ENCODE assay signal across 9 cellular contexts in the genomic region with DNA sequence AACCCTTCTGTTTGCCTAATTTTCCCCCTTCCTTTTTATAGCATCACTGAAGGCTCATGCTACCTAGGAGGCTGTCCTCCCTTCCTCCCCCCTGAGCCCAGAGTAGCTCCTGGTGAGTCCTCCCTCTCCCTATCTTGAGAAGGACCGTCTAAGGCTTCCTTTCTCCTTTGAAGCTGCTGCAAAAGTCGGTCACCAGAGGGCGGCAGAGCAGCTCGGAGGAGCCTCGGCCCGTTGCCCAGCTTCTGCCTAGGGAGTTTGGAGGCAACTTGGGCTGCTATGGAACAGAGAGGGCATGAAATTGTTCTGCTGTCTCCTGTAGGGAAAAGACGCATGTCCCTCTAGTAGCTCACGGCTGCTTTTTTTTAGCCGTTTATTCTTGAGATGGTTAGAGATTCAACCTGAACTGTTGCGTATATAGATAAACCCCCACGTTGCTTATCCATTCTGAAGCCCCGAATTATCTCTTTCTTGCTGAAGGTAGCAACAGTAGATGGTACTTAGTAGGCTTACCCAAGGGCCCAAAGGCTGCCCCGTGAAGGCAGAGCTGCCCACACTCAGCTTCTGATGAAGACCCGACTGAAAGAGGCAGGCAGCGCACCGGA. TPM values are rescaled to one million over a fixed set of nuclear protein-coding genes. Genes with fewer than 3 reads are reported as not detected.
DNase-seq lines count a peak whose midpoint lies in the region; ATAC-seq and TF ChIP-seq lines count a peak whose summit lies in the region.
"Had no signal": no experiment of that assay in that cellular context is flagged by ENCODE, and none has a peak within 500 bp of the region (broad histone marks: within the 10 kb centered on the region; RNA-seq: fewer than 3 reads in every experiment).

No MANE protein-coding gene starts in this region.

- H3K27ac ChIP-seq in SJCRH30 (no peak overlapping the region), parathyroid adenoma (no peak overlapping the region), vagina (no peak overlapping the region)

- H3K9me3 ChIP-seq in SJCRH30 (replicated peaks) (no peaks in the 10 kb centered on the region), parathyroid adenoma (ENCODE audit: control insufficient read depth, low read length) (no peaks in the 10 kb centered on the region), vagina (no peaks in the 10 kb centered on the region)

- no peak overlapping the region for H3K4me2 ChIP-seq in parathyroid adenoma (ENCODE audit: low read length)

- H3K36me3 ChIP-seq in SJCRH30 (peaks cover 37% of the 10 kb centered on the region), parathyroid adenoma (ENCODE audit: control insufficient read depth, insufficient read depth, low read length) (no peaks in the 10 kb centered on the region), vagina (no peaks in the 10 kb centered on the region)

- TF ChIP-seq POLR2A in vagina (IDR thresholded peaks at IDR 0.05) = no peak

- TF ChIP-seq CTCF in parathyroid adenoma (IDR thresholded peaks at IDR 0.05) (peak; percentile 93), vagina (IDR thresholded peaks at IDR 0.05) (peak; percentile 51 to 61 (median 56))

- in situ Hi-C loops in KBM-7 (cut with MboI; ENCODE audit: low pct_unique_long_range_greater_than_20kb, low sequenced_read_pairs) = no loop called here

- H3K4me1 ChIP-seq in SJCRH30 (peaks cover 4% of the 10 kb centered on the region), parathyroid adenoma (peaks cover 29% of the 10 kb centered on the region), vagina (peaks cover 12% of the 10 kb centered on the region)

- H3K27me3 ChIP-seq in SJCRH30 (no peaks in the 10 kb centered on the region), parathyroid adenoma (ENCODE audit: control insufficient read depth, insufficient read depth, low read length) (no peaks in the 10 kb centered on the region), vagina (no peaks in the 10 kb centered on the region)

- DNase-seq in DMS153 (lab: John Stamatoyannopoulos, UW) = peak; percentile 39
- peak; percentile 79 for DNase-seq in KBM-7
- DNase-seq in SJCRH30 = peak; percentile 66 to 78
- DNase-seq in activated naive CD4-positive, alpha-beta T cell treated with Interleukin-2 at 50 U/mL for 16 hours = peak; percentile 68
- DNase-seq in globus pallidus (ENCODE audit: low spot score) = peak; percentile 80
- no peak for DNase-seq in vagina (ENCODE audit: extremely low spot score in 2 of 2)

- H2AFZ ChIP-seq in parathyroid adenoma = no peak overlapping the region

- intact Hi-C loops in vagina (cut with DNase I) = no loop called here

- no peak for ATAC-seq in HG03196 (IDR thresholded peaks at IDR 0.05; ENCODE audit: unreplicated experiment)

- H3K4me3 ChIP-seq in SJCRH30 (no peak overlapping the region), parathyroid adenoma (ENCODE audit: low read depth, low read length) (no peak overlapping the region), vagina (no peak overlapping the region)

- H3K9ac ChIP-seq in parathyroid adenoma = no peak overlapping the region

- peaks cover 36% of the 10 kb centered on the region for H3K79me2 ChIP-seq in parathyroid adenoma

RNA-seq across cellular contexts. Expression of a gene that starts 5.7 kb away (rescaled TPM):
- 50.2 and 51.8 TPM in 2 replicates for total RNA-seq in SJCRH30 (2014; rRNA removed; shearing (Covaris generic))
- total RNA-seq in vagina = 7.6 TPM
- total RNA-seq: activated CD8-positive, alpha-beta memory T cell treated with anti-CD3 and anti-CD28 coated beads for 36 hours had no signal

RNA-seq across cellular contexts. Expression of a gene that starts 40.3 kb away (rescaled TPM):
- 15.0 and 16.3 TPM in 2 replicates for total RNA-seq in SJCRH30 (2014; rRNA removed; shearing (Covaris generic))
- 15.2 TPM for total RNA-seq in vagina

RNA-seq across cellular contexts. Expression of a gene that starts 56.2 kb away (rescaled TPM):
- 54.1 and 62.5 TPM in 2 replicates for total RNA-seq in SJCRH30 (2014; rRNA removed; shearing (Covaris generic))
- total RNA-seq in vagina = 54.0 TPM

Comparison
In these comparisons a context has a peak if more than half of its experiments do, and no peak if none do; other contexts are left out.
1. DNase-seq: peak in DMS153 (single experiment), KBM-7 (single experiment), SJCRH30 (2 of 2), activated naive CD4-positive, alpha-beta T cell treated with Interleukin-2 at 50 U/mL for 16 hours (single experiment) and globus pallidus (single experiment); none in vagina (0 of 2).